ENCODE assay signal across 16 cellular contexts in the genomic region with DNA sequence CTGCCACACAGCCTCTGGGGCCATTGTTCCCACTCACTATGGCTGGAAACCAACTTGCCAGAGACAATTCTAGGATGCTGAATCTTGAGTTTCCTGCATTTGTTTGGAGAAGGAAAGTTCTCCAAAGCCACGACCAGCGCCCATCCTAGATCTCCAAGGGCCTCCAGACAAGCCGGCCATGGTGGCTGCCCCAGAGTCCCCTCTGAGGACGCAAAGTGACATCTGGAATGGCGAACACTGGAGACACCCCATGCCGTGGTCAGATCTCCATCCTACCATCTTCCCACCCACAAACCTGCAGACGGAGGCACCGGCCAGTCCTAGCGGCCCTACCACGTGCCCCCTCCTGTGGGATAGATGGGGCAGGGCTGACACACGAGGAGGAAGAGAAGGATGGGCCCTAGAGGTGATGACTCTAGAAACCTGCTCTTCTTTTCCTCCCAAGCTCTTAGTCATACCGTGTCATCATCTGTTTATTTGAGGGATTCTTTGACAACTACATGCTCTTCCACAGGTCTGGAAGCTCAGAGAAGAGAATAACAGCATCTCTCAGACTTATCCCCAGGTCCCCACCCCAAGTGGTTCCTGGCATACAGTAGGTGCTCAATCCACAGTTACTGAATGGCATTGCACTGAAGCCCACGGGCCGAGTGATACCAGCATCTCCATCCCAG.
DNase-seq lines count a peak whose midpoint lies in the region; ATAC-seq and TF ChIP-seq lines count a peak whose summit lies in the region.
"Had no signal": no experiment of that assay in that cellular context is flagged by ENCODE, and none has a peak within 500 bp of the region (broad histone marks: within the 10 kb centered on the region; RNA-seq: fewer than 3 reads in every experiment).

No MANE protein-coding gene starts in this region.

- peaks cover 0 to 3% of the 10 kb centered on the region in 2 donors for H3K27me3 Mint-ChIP-seq in CD8-positive, alpha-beta memory T cell
- H3K27me3 Mint-ChIP-seq: CD4-positive, CD25-positive, alpha-beta regulatory T cell had no signal

- no peaks in the 10 kb centered on the region for H3K9me3 Mint-ChIP-seq in CD8-positive, alpha-beta memory T cell
- H3K9me3 Mint-ChIP-seq: CD4-positive, CD25-positive, alpha-beta regulatory T cell had no signal

- H3K27ac Mint-ChIP-seq in CD8-positive, alpha-beta memory T cell, result no peak overlapping the region
- H3K27ac Mint-ChIP-seq: CD4-positive, CD25-positive, alpha-beta regulatory T cell; GM23338 had no signal

- no peak overlapping the region for H4K8ac ChIP-seq in mesenchymal stem cell (ENCODE audit: low read length)

- H3K9ac ChIP-seq in GM23248 (no peak overlapping the region), PC-3 (ENCODE audit: low read length) (no peak overlapping the region), mesenchymal stem cell (ENCODE audit: low read length) (no peak overlapping the region)

- H4K91ac ChIP-seq in mesenchymal stem cell (ENCODE audit: low read length), result no peak overlapping the region

- CTCF ChIA-PET in PC-3 (lab: Charles Lee), result no interaction called here
- CTCF ChIA-PET in CD8-positive, alpha-beta memory T cell (lab: Charles Lee), result no interaction called here

- H2BK120ac ChIP-seq in mesenchymal stem cell (ENCODE audit: low read depth, low read length), result no peak overlapping the region

- H3K79me1 ChIP-seq in mesenchymal stem cell (replicated peaks; ENCODE audit: low read length, poor library complexity, severe bottlenecking), result no peaks in the 10 kb centered on the region

- H2BK12ac ChIP-seq in mesenchymal stem cell (ENCODE audit: low read length in 2 of 2), result no peak overlapping the region

- 75 to 76% methylated on average over 13 to 14 of the region's 14 CpGs for WGBS in GM23248 (ENCODE audit: low coverage in 1 of 2, low lambda C conversion rate in 2 of 2, missing lambda C conversion rate in 2 of 2), 2 experiments
- WGBS in stomach, 5 donors, result 56 to 77% (median 73%) methylated on average over 10 to 14 of the region's 14 CpGs
- WGBS in mesenchymal stem cell, result 81% methylated on average over 8 of the region's 14 CpGs

- H3K14ac ChIP-seq in mesenchymal stem cell (ENCODE audit: low read length in 2 of 2), result no peak overlapping the region

- H3K4me3 Mint-ChIP-seq in CD8-positive, alpha-beta memory T cell, result no peak overlapping the region
- H3K4me3 Mint-ChIP-seq: CD4-positive, CD25-positive, alpha-beta regulatory T cell; GM23338 had no signal

- H3K18ac ChIP-seq in mesenchymal stem cell (ENCODE audit: low read depth in 1 of 2, low read length in 2 of 2), result no peak overlapping the region

- H3K79me2 ChIP-seq in GM23248 (ENCODE audit: insufficient read depth) (no peaks in the 10 kb centered on the region), PC-3 (ENCODE audit: low read length) (no peaks in the 10 kb centered on the region)

- H3K27me3 ChIP-seq in GM23248 (replicated peaks; ENCODE audit: insufficient read depth), result peaks cover 2% of the 10 kb centered on the region; the same call in 1 of the 2 replicates
- no peaks in the 10 kb centered on the region for H3K27me3 ChIP-seq in PC-3 (ENCODE audit: low read length)
- no peaks in the 10 kb centered on the region for H3K27me3 ChIP-seq in foreskin keratinocyte
- H3K27me3 ChIP-seq in stomach, result no peaks in the 10 kb centered on the region
- H3K27me3 ChIP-seq in CD8-positive, alpha-beta memory T cell (ENCODE audit: insufficient read depth, low read length, poor library complexity, severe bottlenecking), result no peaks in the 10 kb centered on the region
- no peaks in the 10 kb centered on the region for H3K27me3 ChIP-seq in vagina
- H3K27me3 ChIP-seq in mesenchymal stem cell (ENCODE audit: control insufficient read depth in 1 of 2, insufficient read depth in 1 of 2, low read length in 2 of 2), result peaks cover 32 to 50% of the 10 kb centered on the region in 2 experiments

- H3K27ac ChIP-seq in GM23248 (no peak overlapping the region), PC-3 (ENCODE audit: low read length) (no peak overlapping the region), foreskin keratinocyte (no peak overlapping the region), stomach (peak overlapping the region in 4 of 5 donors; percentile 1 to 64 (median 38)), vagina (no peak overlapping the region), mesenchymal stem cell (ENCODE audit: low read length, poor library complexity, severe bottlenecking) (no peak overlapping the region)
- H3K27ac ChIP-seq in CD8-positive, alpha-beta memory T cell (ENCODE audit: low read depth, low read length), result no peak overlapping the region
- H3K27ac ChIP-seq: PC-9 had no signal

- H3K23ac ChIP-seq in mesenchymal stem cell (ENCODE audit: low read length in 2 of 2), result no peak overlapping the region

- in situ Hi-C loops in GM23248 (cut with MboI), result no loop called here

- H2AFZ ChIP-seq in GM23248 (no peak overlapping the region), PC-3 (ENCODE audit: low read length) (no peak overlapping the region), mesenchymal stem cell (ENCODE audit: low read depth, low read length) (no peak overlapping the region)
- H2AFZ ChIP-seq: GM23338, PC-9 had no signal

- H3K4me1 ChIP-seq in GM23248 (ENCODE audit: insufficient read depth) (no peaks in the 10 kb centered on the region), PC-3 (ENCODE audit: insufficient read depth, low read length) (no peaks in the 10 kb centered on the region), foreskin keratinocyte (no peaks in the 10 kb centered on the region), stomach (peaks cover 0 to 19% (median 8%) of the 10 kb centered on the region in 4 donors), vagina (peaks cover 5% of the 10 kb centered on the region), mesenchymal stem cell (ENCODE audit: control insufficient read depth, insufficient read depth, low read depth, low read length) (no peaks in the 10 kb centered on the region)
- no peaks in the 10 kb centered on the region for H3K4me1 ChIP-seq in CD8-positive, alpha-beta memory T cell (ENCODE audit: insufficient read depth, low read length)

- no peak overlapping the region for H2AK5ac ChIP-seq in mesenchymal stem cell (ENCODE audit: low read length, severe bottlenecking)

- no TSS peak for BruUV-seq in PC-3 (replicated peaks; lab: Mats Ljungman, UMichigan)

- H3K9me3 ChIP-seq in GM23248 (ENCODE audit: low read depth) (no peaks in the 10 kb centered on the region), PC-3 (ENCODE audit: low read length) (no peaks in the 10 kb centered on the region), stomach (no peaks in the 10 kb centered on the region), vagina (no peaks in the 10 kb centered on the region), mesenchymal stem cell (ENCODE audit: control insufficient read depth, low read length) (no peaks in the 10 kb centered on the region)
- H3K9me3 ChIP-seq in CD8-positive, alpha-beta memory T cell (ENCODE audit: low read length), result no peaks in the 10 kb centered on the region

- H3K36me3 ChIP-seq in GM23248 (ENCODE audit: low read depth), result no peaks in the 10 kb centered on the region
- H3K36me3 ChIP-seq in PC-3 (ENCODE audit: low read depth, low read length), result no peaks in the 10 kb centered on the region
- H3K36me3 ChIP-seq in stomach, result peaks cover 0 to 49% (median 9%) of the 10 kb centered on the region in 4 donors
- H3K36me3 ChIP-seq in CD8-positive, alpha-beta memory T cell (ENCODE audit: insufficient read depth, low read length), result no peaks in the 10 kb centered on the region
- H3K36me3 ChIP-seq in vagina, result no peaks in the 10 kb centered on the region
- no peaks in the 10 kb centered on the region for H3K36me3 ChIP-seq in mesenchymal stem cell (ENCODE audit: control insufficient read depth in 1 of 2, insufficient read depth in 2 of 2, low read depth in 1 of 2, low read length in 2 of 2)

- H2BK5ac ChIP-seq in mesenchymal stem cell (ENCODE audit: low read depth, low read length, poor library complexity, severe bottlenecking), result no peak overlapping the region

- no peak for TF ChIP-seq POLR2A in stomach (IDR thresholded peaks at IDR 0.05)
- TF ChIP-seq POLR2A in vagina (IDR thresholded peaks at IDR 0.05), result no peak

- H3K4me2 ChIP-seq in GM23248 (ENCODE audit: unreplicated experiment) (no peak overlapping the region), PC-3 (ENCODE audit: low read length) (no peak overlapping the region), mesenchymal stem cell (ENCODE audit: low read length, poor library complexity, severe bottlenecking) (no peak overlapping the region)
- H3K4me2 ChIP-seq: GM23338, PC-9 had no signal

- H3K9me2 ChIP-seq in GM23248 (ENCODE audit: insufficient read depth), result no peaks in the 10 kb centered on the region
- H3K9me2 ChIP-seq in PC-3 (replicated peaks; ENCODE audit: low read length), result no peaks in the 10 kb centered on the region

- DNase-seq in GM23248 (peak; percentile 13), PC-3 (peak; percentile 3), foreskin keratinocyte (no peak), stomach (no peak), vagina (ENCODE audit: extremely low spot score in 2 of 2) (no peak), mesenchymal stem cell (no peak)
- no peak for DNase-seq in CD8-positive, alpha-beta memory T cell
- DNase-seq: ACHN; CD4-positive, CD25-positive, alpha-beta regulatory T cell; DND-41; GF-D8; NCI-H1048; NCI-H146; PC-9 had no signal

- H3F3A ChIP-seq in GM23248 (ENCODE audit: insufficient read depth) (no peaks in the 10 kb centered on the region), PC-3 (ENCODE audit: low read length, unreplicated experiment) (no peaks in the 10 kb centered on the region)

- H3K4me1 Mint-ChIP-seq in CD8-positive, alpha-beta memory T cell, result no peaks in the 10 kb centered on the region
- H3K4me1 Mint-ChIP-seq: CD4-positive, CD25-positive, alpha-beta regulatory T cell; GM23338 had no signal

- H4K20me1 ChIP-seq in GM23248 (ENCODE audit: insufficient read depth) (no peaks in the 10 kb centered on the region), PC-3 (ENCODE audit: low read length) (no peaks in the 10 kb centered on the region)

- POLR2A ChIA-PET in PC-3 (lab: Charles Lee; ENCODE audit: unreplicated experiment), result no interaction called here
- POLR2A ChIA-PET in CD8-positive, alpha-beta memory T cell (lab: Charles Lee), result no interaction called here

- H2BK15ac ChIP-seq in mesenchymal stem cell (ENCODE audit: low read depth, poor library complexity, severe bottlenecking), result no peak overlapping the region

- no peaks in the 10 kb centered on the region for H3K36me3 Mint-ChIP-seq in CD8-positive, alpha-beta memory T cell
- H3K36me3 Mint-ChIP-seq: CD4-positive, CD25-positive, alpha-beta regulatory T cell had no signal

- ATAC-seq in PC-3, result no peak
- ATAC-seq in foreskin keratinocyte, result peak; percentile 28
- ATAC-seq: GM23338, K562 had no signal

- no peak overlapping the region for H3K4ac ChIP-seq in mesenchymal stem cell (ENCODE audit: low read depth in 1 of 2, low read length in 2 of 2)

- no peak for TF ChIP-seq EP300 in stomach (IDR thresholded peaks at IDR 0.05)

- TF ChIP-seq CTCF in PC-3 (conservative IDR thresholded peaks at IDR 0.05; ENCODE audit: low read depth, low read length), result no peak
- no peak for TF ChIP-seq CTCF in foreskin keratinocyte (conservative IDR thresholded peaks at IDR 0.05)
- TF ChIP-seq CTCF in stomach (IDR thresholded peaks at IDR 0.05), result no peak
- no peak for TF ChIP-seq CTCF in vagina (IDR thresholded peaks at IDR 0.05)

- no peak overlapping the region for H3K4me3 ChIP-seq in GM23248
- no peak overlapping the region for H3K4me3 ChIP-seq in PC-3 (ENCODE audit: low read length)
- H3K4me3 ChIP-seq in stomach, result no peak overlapping the region
- H3K4me3 ChIP-seq in CD8-positive, alpha-beta memory T cell (ENCODE audit: low read length), result no peak overlapping the region
- H3K4me3 ChIP-seq in vagina, result no peak overlapping the region
- H3K4me3 ChIP-seq in mesenchymal stem cell (ENCODE audit: insufficient read depth in 1 of 2, low read depth in 1 of 2, low read length in 2 of 2), result no peak overlapping the region
- H3K4me3 ChIP-seq: GM23338, K562, PC-9 had no signal

- intact Hi-C loops in PC-3 (cut with micrococcal nuclease), result no loop called here
- intact Hi-C loops in stomach (cut with DNase I; ENCODE audit: low total_unique reads), result no loop called here
- intact Hi-C loops in vagina (cut with DNase I), result no loop called here

Comparison
In these comparisons a context has a peak if more than half of its experiments do, and no peak if none do; other contexts are left out.
1. DNase-seq: peak in GM23248 (single experiment) and PC-3 (single experiment); none in foreskin keratinocyte (0 of 2), stomach (single experiment), CD8-positive, alpha-beta memory T cell (0 of 5), vagina (0 of 2) and mesenchymal stem cell (single experiment).
2. H3K27ac ChIP-seq: peak in stomach (4 of 5); none in GM23248 (single experiment), PC-3 (single experiment), foreskin keratinocyte (single experiment), CD8-positive, alpha-beta memory T cell (single experiment), vagina (single experiment) and mesenchymal stem cell (single experiment).